ENCODE assay signal across 8 cellular contexts in the genomic region with DNA sequence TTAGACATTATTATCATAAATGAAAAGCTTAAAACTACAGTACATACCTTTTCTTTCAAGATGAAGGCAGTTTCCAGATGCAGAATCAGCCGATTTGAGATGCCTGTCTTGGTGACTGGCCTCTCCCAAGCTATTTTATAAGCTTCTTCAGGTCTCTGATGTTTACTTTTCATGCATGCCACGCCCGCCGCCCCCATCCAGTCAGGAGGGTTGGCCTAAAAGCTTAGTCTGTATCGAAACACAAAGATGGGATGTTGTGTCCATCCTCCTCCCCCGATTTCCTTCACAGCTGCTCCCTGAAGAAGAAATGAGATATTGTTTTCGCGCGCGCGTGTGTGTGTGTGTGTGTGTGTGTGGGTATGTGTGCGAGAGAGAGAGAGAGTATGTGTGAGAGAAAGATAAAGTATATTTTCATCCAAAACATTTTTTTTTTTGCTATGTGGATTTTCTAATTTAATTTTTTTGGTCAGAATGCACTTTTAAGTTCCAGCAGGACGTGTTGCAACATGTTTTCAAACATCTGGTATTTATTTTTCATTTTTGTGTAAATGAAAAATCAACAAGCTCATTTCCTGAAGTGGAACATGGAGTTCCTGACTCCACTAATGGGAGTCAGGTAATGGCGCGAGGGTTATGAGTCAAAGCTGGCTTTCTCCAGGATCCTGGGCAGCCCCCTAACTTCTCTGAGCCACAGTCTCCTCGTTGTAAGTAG. TPM values are rescaled to one million over a fixed set of nuclear protein-coding genes. Genes with fewer than 3 reads are reported as not detected.
DNase-seq lines count a peak whose midpoint lies in the region; ATAC-seq and TF ChIP-seq lines count a peak whose summit lies in the region.

A gene (minus strand): TSS at position 110 of the 712 bp plus-strand sequence. CDS start 4,479 bp downstream, outside the sequence.

- no peak within 1 kb of the TSS for H3K4me3 ChIP-seq in A673 (ENCODE audit: low read depth, low read length, poor library complexity, severe bottlenecking)

- no TSS peak for BruUV-seq in A673 (replicated peaks; lab: Mats Ljungman, UMichigan)

- no peak within 1 kb of the TSS for H3K27ac ChIP-seq in A673 (ENCODE audit: low read depth, low read length, poor library complexity, severe bottlenecking)

- POLR2A ChIA-PET in A673 (lab: Charles Lee; ENCODE audit: low non-redundant PET) = no interaction called here

- H3K9me3 Mint-ChIP-seq in endothelial cell (ENCODE audit: unreplicated experiment) (no peaks in the 10 kb centered on the region), immature natural killer cell (no peaks in the 10 kb centered on the region)

- TF ChIP-seq CTCF in A673 (conservative IDR thresholded peaks at IDR 0.05; ENCODE audit: low read depth, low read length) (no peak), endothelial cell (IDR thresholded peaks at IDR 0.05; ENCODE audit: unreplicated experiment) (no peak)

- H3K4me1 Mint-ChIP-seq in endothelial cell (ENCODE audit: unreplicated experiment) = peaks cover 14% of the 10 kb centered on the region
- H3K4me1 Mint-ChIP-seq in immature natural killer cell = peaks cover 0 to 2% of the 10 kb centered on the region in 2 donors

- no peaks in the 10 kb centered on the region for H3K27me3 ChIP-seq in A673 (replicated peaks; ENCODE audit: insufficient read depth, low read depth, low read length, poor library complexity)

- H3K4me1 ChIP-seq in A673 (ENCODE audit: insufficient read depth, low read length, poor library complexity, severe bottlenecking) = peaks cover 7% of the 10 kb centered on the region

- intact Hi-C loops in A673 (cut with micrococcal nuclease; ENCODE audit: unreplicated experiment) = no loop called here

- no peak within 1 kb of the TSS for H3K4me3 Mint-ChIP-seq in endothelial cell (ENCODE audit: unreplicated experiment)
- H3K4me3 Mint-ChIP-seq in immature natural killer cell = no peak within 1 kb of the TSS

- peak within 1 kb of the TSS; percentile 11 for H3K27ac Mint-ChIP-seq in endothelial cell (ENCODE audit: unreplicated experiment)
- H3K27ac Mint-ChIP-seq in immature natural killer cell = no peak within 1 kb of the TSS

- CTCF ChIA-PET in A673 (lab: Charles Lee) = interaction anchor here (0.7 kb wide), 1 partner anchor 14 kb away, joined by 3 read pairs; no protein-coding TSS in a partner anchor

- H3K36me3 Mint-ChIP-seq in endothelial cell (ENCODE audit: low read depth, unreplicated experiment) = no peaks in the 10 kb centered on the region
- H3K36me3 Mint-ChIP-seq in immature natural killer cell = no peaks in the 10 kb centered on the region

- no peak for ATAC-seq in activated CD4-positive, CD25-positive, alpha-beta regulatory T cell treated with anti-CD3 and anti-CD28 coated beads, Interleukin-2, amount 50 U/mL, for 24 hours
- ATAC-seq in HG02588 (IDR thresholded peaks at IDR 0.05; ENCODE audit: unreplicated experiment) = no peak

- H3K27me3 Mint-ChIP-seq in endothelial cell (ENCODE audit: unreplicated experiment) (no peaks in the 10 kb centered on the region), immature natural killer cell (ENCODE audit: low read depth in 3 of 3) (peaks cover 3 to 10% (median 4%) of the 10 kb centered on the region in 3 donors)

- H3K36me3 ChIP-seq in A673 (ENCODE audit: insufficient read depth, low read length, poor library complexity, severe bottlenecking) = no peaks in the 10 kb centered on the region

- DNase-seq in A673 (ENCODE audit: low spot score) (peak; percentile 24), NCI-H146 (lab: John Stamatoyannopoulos, UW) (peak; percentile 22), endothelial cell (ENCODE audit: low spot score) (no peak), myocyte (ENCODE audit: low read depth) (peak; percentile 69), immature natural killer cell (no peak), activated T-cell treated with anti-CD3 and anti-CD28 coated beads for 4 hours (no peak)

- H3K9me3 ChIP-seq in A673 (ENCODE audit: low read depth, low read length, poor library complexity, severe bottlenecking) = peaks cover 3% of the 10 kb centered on the region

RNA-seq across cellular contexts. Expression of the gene that starts here (rescaled TPM):
- total RNA-seq in A673 (2021) = 0.50 TPM in 1 of 2 replicates, not detected in the other
- total RNA-seq in endothelial cell (ENCODE audit: unreplicated experiment) = 5.0 TPM
- 3.6 and 5.5 TPM in 2 replicates for total RNA-seq in myocyte
- polyA plus RNA-seq in myocyte (2012) = 6.6 TPM
- not detected for polyA plus RNA-seq in immature natural killer cell

Comparison
In these comparisons a context has a peak if more than half of its experiments do, and no peak if none do; other contexts are left out.
1. Peak in DNase-seq in A673; RNA of the gene not detected or under 1 TPM.
2. DNase-seq: peak in NCI-H146 (single experiment) and myocyte (single experiment); none in endothelial cell (single experiment), immature natural killer cell (0 of 3) and activated T-cell treated with anti-CD3 and anti-CD28 coated beads for 4 hours (single experiment).